In the genomic region with DNA sequence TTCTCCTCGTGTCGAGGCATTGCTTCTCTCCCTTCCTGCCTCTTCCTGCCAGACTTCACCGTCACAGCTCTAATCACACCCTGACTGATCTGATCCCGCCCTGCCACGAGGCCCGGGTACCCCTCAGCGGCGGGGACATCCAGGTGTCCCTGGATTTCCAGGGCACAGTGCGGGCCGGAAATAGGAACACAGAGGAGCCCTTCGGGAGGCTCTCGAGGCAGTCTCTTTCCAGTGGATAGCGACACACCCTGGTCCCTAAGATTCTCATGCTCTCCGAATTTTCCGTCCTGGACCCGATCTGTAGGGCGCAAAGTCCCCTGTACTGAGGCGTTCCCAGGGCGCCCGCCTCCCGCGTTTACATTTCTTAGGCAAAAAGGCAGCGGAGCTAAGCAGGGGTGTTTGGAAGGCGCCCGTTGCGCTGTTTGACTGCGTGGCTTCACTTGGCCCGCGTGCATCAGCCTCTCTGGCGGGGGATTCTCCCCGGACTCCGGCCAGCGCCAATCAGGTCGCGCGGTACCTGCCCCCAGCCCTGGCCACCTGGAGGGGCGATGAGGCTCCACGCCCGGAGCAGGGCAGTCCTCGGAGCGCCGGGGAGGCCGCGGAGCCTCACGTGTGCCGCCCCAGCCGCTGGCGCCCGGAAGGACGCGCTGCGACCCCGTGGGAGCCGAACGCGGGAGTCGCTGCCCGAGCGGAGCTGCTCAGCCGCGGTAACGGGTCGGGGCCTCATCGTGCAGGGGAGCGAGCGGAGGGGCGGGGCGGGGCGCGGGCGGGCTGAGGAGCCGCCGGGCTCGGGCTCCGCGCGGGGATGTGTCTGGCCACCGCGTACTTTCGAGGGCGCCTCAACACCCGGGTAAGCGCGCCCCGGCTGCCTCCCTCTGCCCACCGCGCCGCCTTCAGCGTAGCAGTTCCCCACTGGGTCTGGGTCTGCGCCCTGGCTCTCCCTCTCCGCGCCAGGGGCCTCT, we compare ENCODE assay signal across 8 cellular contexts.
DNase-seq lines count a peak whose midpoint lies in the region; ATAC-seq lines count a peak whose summit lies in the region.

FAM163A (plus strand) TSS at position 575 of the 962 bp plus-strand sequence. CDS start 69,807 bp downstream, outside the sequence.

- H3K4me3 ChIP-seq in iPS-15b (ENCODE audit: low read depth, low read length), result peak within 1 kb of the TSS; percentile 55

- H3K4me1 ChIP-seq in iPS-15b (ENCODE audit: control insufficient read depth, insufficient read depth, low read length), result peaks cover 6% of the 10 kb centered on the region

- no peaks in the 10 kb centered on the region for H3K9me3 ChIP-seq in iPS-15b (ENCODE audit: control insufficient read depth, insufficient read depth, low read length)

- H3K27me3 ChIP-seq in iPS-15b (ENCODE audit: control insufficient read depth, insufficient read depth, low read length), result peaks cover 82% of the 10 kb centered on the region

- DNase-seq in NCI-H748 (lab: John Stamatoyannopoulos, UW; ENCODE audit: unreplicated experiment) (peak; percentile 39), NCI-H748 treated with DMSO at 0.1 percent for 48 hours (lab: John Stamatoyannopoulos, UW) (no peak), NAMALWA (ENCODE audit: low spot score) (no peak), foreskin melanocyte (no peak)
- DNase-seq in activated CD4-positive, alpha-beta T cell treated with anti-CD3 and anti-CD28 coated beads, Interleukin-2, amount 50 U/mL, for 48 hours, result peak; percentile 6 to 15
- DNase-seq in stimulated activated naive CD8-positive, alpha-beta T cell treated with anti-CD3 and anti-CD28 coated beads, Interleukin-15, Interleukin-2, amounts not matched to agents 100 U/mL and 50 U/mL, for 24 hours, result peak; percentile 9

- no peaks in the 10 kb centered on the region for H3K36me3 ChIP-seq in iPS-15b (ENCODE audit: control insufficient read depth, insufficient read depth, low read length)

- H3K9ac ChIP-seq in iPS-15b (ENCODE audit: low read depth, low read length), result peak within 1 kb of the TSS; percentile 47

- no peak for ATAC-seq in stimulated activated naive CD8-positive, alpha-beta T cell treated with anti-CD3 and anti-CD28 coated beads, Interleukin-15, Interleukin-2, amounts not matched to agents 100 U/mL and 50 U/mL, for 24 hours
- ATAC-seq in HG02870 (IDR thresholded peaks at IDR 0.05; ENCODE audit: unreplicated experiment), result no peak

Comparison
In these comparisons a context has a peak if more than half of its experiments do, and no peak if none do; other contexts are left out.
1. DNase-seq: peak in NCI-H748 (single experiment), activated CD4-positive, alpha-beta T cell treated with anti-CD3 and anti-CD28 coated beads, Interleukin-2, amount 50 U/mL, for 48 hours (2 of 2) and stimulated activated naive CD8-positive, alpha-beta T cell treated with anti-CD3 and anti-CD28 coated beads, Interleukin-15, Interleukin-2, amounts not matched to agents 100 U/mL and 50 U/mL, for 24 hours (single experiment); none in NCI-H748 treated with DMSO at 0.1 percent for 48 hours (single experiment), NAMALWA (single experiment) and foreskin melanocyte (single experiment).